In the genomic region with DNA sequence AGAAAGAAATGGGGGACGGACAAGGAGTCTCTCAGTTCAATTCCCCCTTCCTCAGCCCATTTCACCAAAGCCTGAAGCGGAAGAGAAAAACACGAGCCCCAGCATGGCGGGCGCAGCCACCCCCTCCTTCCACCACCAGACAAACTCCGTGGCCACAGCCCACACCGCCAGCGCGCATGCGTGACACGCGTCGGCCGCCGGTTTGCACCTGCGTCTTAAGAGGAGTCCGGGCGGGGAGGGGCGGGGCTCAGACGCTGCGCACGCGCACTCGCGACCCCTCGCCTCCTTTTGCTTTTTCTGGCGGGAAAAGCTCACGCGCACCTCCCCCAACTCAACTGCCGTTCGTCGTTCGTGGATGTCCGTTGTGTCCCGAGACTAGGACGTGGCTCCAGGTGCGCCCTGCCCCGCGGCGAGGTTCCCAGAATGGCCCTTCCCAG, we compare ENCODE assay signal across 1 cellular context.
TF ChIP-seq lines count a peak whose summit lies in the region.

A gene with protein sequence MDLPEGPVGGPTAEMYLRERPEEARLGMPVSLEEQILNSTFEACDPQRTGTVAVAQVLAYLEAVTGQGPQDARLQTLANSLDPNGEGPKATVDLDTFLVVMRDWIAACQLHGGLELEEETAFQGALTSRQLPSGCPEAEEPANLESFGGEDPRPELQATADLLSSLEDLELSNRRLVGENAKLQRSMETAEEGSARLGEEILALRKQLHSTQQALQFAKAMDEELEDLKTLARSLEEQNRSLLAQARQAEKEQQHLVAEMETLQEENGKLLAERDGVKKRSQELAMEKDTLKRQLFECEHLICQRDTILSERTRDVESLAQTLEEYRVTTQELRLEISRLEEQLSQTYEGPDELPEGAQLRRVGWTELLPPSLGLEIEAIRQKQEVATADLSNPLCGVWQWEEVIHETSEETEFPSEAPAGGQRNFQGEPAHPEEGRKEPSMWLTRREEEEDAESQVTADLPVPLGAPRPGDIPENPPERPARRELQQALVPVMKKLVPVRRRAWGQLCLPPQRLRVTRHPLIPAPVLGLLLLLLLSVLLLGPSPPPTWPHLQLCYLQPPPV (plus strand): TSS at position 314 of the 437 bp plus-strand sequence. CDS start 2,635 bp downstream, outside the sequence.

TF ChIP-seq in H1, 55 proteins besides CTCF, POLR2A, EP300 and RAD21:
- TF ChIP-seq, protein P1, sequence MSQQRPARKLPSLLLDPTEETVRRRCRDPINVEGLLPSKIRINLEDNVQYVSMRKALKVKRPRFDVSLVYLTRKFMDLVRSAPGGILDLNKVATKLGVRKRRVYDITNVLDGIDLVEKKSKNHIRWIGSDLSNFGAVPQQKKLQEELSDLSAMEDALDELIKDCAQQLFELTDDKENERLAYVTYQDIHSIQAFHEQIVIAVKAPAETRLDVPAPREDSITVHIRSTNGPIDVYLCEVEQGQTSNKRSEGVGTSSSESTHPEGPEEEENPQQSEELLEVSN (IDR thresholded peaks at IDR 0.05), result peak; percentile 80
- no peak for TF ChIP-seq SAP30 (IDR thresholded peaks at IDR 0.05; ENCODE audit: insufficient read depth, insufficient replicate concordance, low read length)
